Comparison of ENCODE assay signal across 27 cellular contexts in the genomic region with DNA sequence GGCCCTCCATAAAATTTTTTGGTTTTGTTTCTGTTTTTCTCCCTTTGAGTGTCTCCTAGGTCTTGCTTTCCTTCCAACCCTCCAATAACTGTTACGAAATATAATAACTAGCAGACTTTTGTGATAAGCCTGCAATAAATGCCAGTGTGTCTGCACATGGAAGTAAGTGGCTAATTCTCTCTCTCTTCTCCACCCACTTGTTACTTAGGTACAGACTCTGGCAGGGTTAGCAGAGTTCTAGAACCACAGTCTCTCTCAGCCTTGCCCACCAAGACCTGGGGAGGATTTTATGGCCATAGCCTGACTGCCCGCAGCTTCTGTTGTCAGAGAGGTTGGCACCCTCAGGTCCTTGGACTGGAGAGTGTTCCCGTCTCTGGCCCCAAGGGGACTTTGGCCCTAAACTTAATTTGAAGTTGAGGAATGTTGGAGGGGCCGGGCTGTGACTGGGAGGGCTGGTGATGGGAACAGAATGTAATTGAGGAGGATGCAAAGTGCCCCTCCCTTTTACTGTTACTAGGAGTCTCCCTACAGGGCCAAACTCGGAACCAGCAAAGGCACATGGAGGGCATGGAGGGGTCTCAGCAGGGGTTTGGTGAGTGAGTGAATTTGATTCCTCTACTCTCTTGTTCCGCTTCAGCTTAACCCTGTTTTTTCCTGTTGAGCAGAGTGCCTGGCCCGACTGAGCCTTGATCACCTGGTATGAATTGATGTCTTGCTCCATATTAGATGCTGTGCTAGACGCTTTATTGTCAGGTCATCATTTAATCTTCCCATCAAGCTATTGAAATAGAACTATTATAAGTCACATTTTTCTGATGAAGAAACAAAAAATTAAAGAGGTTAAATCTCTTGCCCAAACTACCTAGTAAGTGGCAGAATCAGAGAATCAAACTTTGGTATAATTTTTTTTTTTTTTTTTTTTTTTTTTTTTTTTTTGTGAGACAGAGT. TPM values are rescaled to one million over a fixed set of nuclear protein-coding genes. Genes with fewer than 3 reads are reported as not detected.
DNase-seq lines count a peak whose midpoint lies in the region; ATAC-seq and TF ChIP-seq lines count a peak whose summit lies in the region.
"Had no signal": no experiment of that assay in that cellular context is flagged by ENCODE, and none has a peak within 500 bp of the region (broad histone marks: within the 10 kb centered on the region; RNA-seq: fewer than 3 reads in every experiment).

No MANE protein-coding gene starts in this region.

- H3F3A ChIP-seq in GM23338 (replicated peaks; ENCODE audit: low read depth), result no peaks in the 10 kb centered on the region

- no peaks in the 10 kb centered on the region for H3K79me2 ChIP-seq in GM23338 (replicated peaks; ENCODE audit: insufficient read depth)
- H3K79me2 ChIP-seq in osteoblast (ENCODE audit: insufficient read depth, low read length), result no peaks in the 10 kb centered on the region

- CTCF ChIA-PET in activated CD4-positive, alpha-beta T cell treated with anti-CD3 and anti-CD28 coated beads, Interleukin-2, amount 10 ng/mL, durations not matched to agents 7 days and 5 days (lab: Charles Lee), result no interaction called here

- POLR2A ChIA-PET in activated CD4-positive, alpha-beta T cell treated with anti-CD3 and anti-CD28 coated beads, Interleukin-2, amount 10 ng/mL, durations not matched to agents 7 days and 5 days (lab: Charles Lee), result no interaction called here

- no peaks in the 10 kb centered on the region for H3K9me2 ChIP-seq in GM23338 (ENCODE audit: insufficient read depth)

- no peaks in the 10 kb centered on the region for H3K36me3 Mint-ChIP-seq in GM23338 (ENCODE audit: low read depth)
- no peaks in the 10 kb centered on the region for H3K36me3 Mint-ChIP-seq in activated CD4-positive, alpha-beta T cell treated with anti-CD3 and anti-CD28 coated beads, Interleukin-2, amount 10 ng/mL, durations not matched to agents 7 days and 5 days (ENCODE audit: low read depth)
- H3K36me3 Mint-ChIP-seq: CD8-positive, alpha-beta memory T cell; naive thymus-derived CD8-positive, alpha-beta T cell had no signal

- DNase-seq in GM23338 (ENCODE audit: low spot score) (peak; percentile 16), NCI-H226 (peak; percentile 38), fibroblast of peridontal ligament (ENCODE audit: extremely low read depth) (peak; percentile 6), osteoblast (ENCODE audit: insufficient read length, low spot score, missing footprints) (peak; percentile 14), head of caudate nucleus (no peak), upper lobe of right lung (no peak), putamen (ENCODE audit: low spot score) (no peak)
- DNase-seq in activated CD4-positive, alpha-beta T cell treated with anti-CD3 and anti-CD28 coated beads, Interleukin-2, amount 10 ng/mL, durations not matched to agents 7 days and 5 days, result no peak
- DNase-seq: activated CD4-positive, alpha-beta memory T cell treated with anti-CD3 and anti-CD28 coated beads, Interleukin-2, amount 10 ng/mL, durations not matched to agents 7 days and 5 days; activated gamma-delta T cell treated with Interleukin-2 at 50 U/mL for 16 hours; AML-193; CD8-positive, alpha-beta memory T cell; foreskin keratinocyte; hypothalamus; MG63; naive thymus-derived CD8-positive, alpha-beta T cell; NCI-H1694 treated with DMSO at 0.1 percent for 48 hours; NCI-H2171 treated with DMSO at 0.1 percent for 48 hours; NCI-H69; pancreas; stimulated activated naive CD8-positive, alpha-beta T cell treated with anti-CD3 and anti-CD28 coated beads, Interleukin-15, amount 100 ng/mL, for 72 hours; T1000; tibial artery had no signal

- H3K27ac Mint-ChIP-seq in GM23338, result no peak overlapping the region
- no peak overlapping the region for H3K27ac Mint-ChIP-seq in activated CD4-positive, alpha-beta T cell treated with anti-CD3 and anti-CD28 coated beads, Interleukin-2, amount 10 ng/mL, durations not matched to agents 7 days and 5 days
- H3K27ac Mint-ChIP-seq: activated CD4-positive, alpha-beta memory T cell treated with anti-CD3 and anti-CD28 coated beads, Interleukin-2, amount 10 ng/mL, durations not matched to agents 7 days and 5 days; CD8-positive, alpha-beta memory T cell; stimulated activated naive CD8-positive, alpha-beta T cell treated with anti-CD3 and anti-CD28 coated beads, Interleukin-15, amount 100 ng/mL, for 72 hours had no signal

- peaks cover 2% of the 10 kb centered on the region for H3K27me3 Mint-ChIP-seq in GM23338 (ENCODE audit: insufficient read depth, low read depth, poor library complexity)
- peaks cover 16% of the 10 kb centered on the region for H3K27me3 Mint-ChIP-seq in activated CD4-positive, alpha-beta T cell treated with anti-CD3 and anti-CD28 coated beads, Interleukin-2, amount 10 ng/mL, durations not matched to agents 7 days and 5 days

- H3K27ac ChIP-seq in GM23338 (ENCODE audit: low read depth) (no peak overlapping the region), osteoblast (ENCODE audit: low read depth, low read length) (no peak overlapping the region), upper lobe of right lung (no peak overlapping the region)
- H3K27ac ChIP-seq: coronary artery, foreskin keratinocyte, HL-60, pancreas, RWPE1, tibial artery had no signal

- H3K4me3 Mint-ChIP-seq in GM23338, result no peak overlapping the region
- H3K4me3 Mint-ChIP-seq in activated CD4-positive, alpha-beta T cell treated with anti-CD3 and anti-CD28 coated beads, Interleukin-2, amount 10 ng/mL, durations not matched to agents 7 days and 5 days, result no peak overlapping the region
- H3K4me3 Mint-ChIP-seq: activated CD4-positive, alpha-beta memory T cell treated with anti-CD3 and anti-CD28 coated beads, Interleukin-2, amount 10 ng/mL, durations not matched to agents 7 days and 5 days; CD8-positive, alpha-beta memory T cell; naive thymus-derived CD8-positive, alpha-beta T cell; stimulated activated naive CD8-positive, alpha-beta T cell treated with anti-CD3 and anti-CD28 coated beads, Interleukin-15, amount 100 ng/mL, for 72 hours had no signal

- no peak overlapping the region for H3K4me2 ChIP-seq in GM23338
- no peak overlapping the region for H3K4me2 ChIP-seq in osteoblast (ENCODE audit: insufficient read depth, low read length)

- H3K9me3 ChIP-seq in osteoblast (ENCODE audit: low read depth, low read length), result no peaks in the 10 kb centered on the region
- H3K9me3 ChIP-seq in upper lobe of right lung, result no peaks in the 10 kb centered on the region
- H3K9me3 ChIP-seq: MG63, pancreas, tibial artery had no signal

- TF ChIP-seq CTCF in GM23338 (conservative IDR thresholded peaks at IDR 0.05; ENCODE audit: low read depth in 2 of 2) (no peak), osteoblast (IDR thresholded peaks at IDR 0.05; ENCODE audit: extremely low read depth, low read depth, low read length) (no peak), upper lobe of right lung (IDR thresholded peaks at IDR 0.05) (no peak)

- peak; percentile 65 for ATAC-seq in GM23338
- no peak for ATAC-seq in upper lobe of right lung
- ATAC-seq: foreskin keratinocyte; GM12878; naive thymus-derived CD8-positive, alpha-beta T cell; pancreas; stimulated activated naive CD8-positive, alpha-beta T cell treated with anti-CD3 and anti-CD28 coated beads, Interleukin-15, amount 100 ng/mL, for 72 hours had no signal

- no peaks in the 10 kb centered on the region for H3K27me3 ChIP-seq in GM23338 (ENCODE audit: insufficient read depth)
- H3K27me3 ChIP-seq in osteoblast (ENCODE audit: insufficient read depth, low read length), result no peaks in the 10 kb centered on the region
- no peaks in the 10 kb centered on the region for H3K27me3 ChIP-seq in upper lobe of right lung
- H3K27me3 ChIP-seq: pancreas had no signal

- H3K4me1 ChIP-seq in GM23338 (ENCODE audit: insufficient read depth) (no peaks in the 10 kb centered on the region), osteoblast (ENCODE audit: insufficient read depth, low read length) (peaks cover 4% of the 10 kb centered on the region), upper lobe of right lung (no peaks in the 10 kb centered on the region)
- H3K4me1 ChIP-seq: foreskin keratinocyte, pancreas, tibial artery had no signal

- no peaks in the 10 kb centered on the region for H4K20me1 ChIP-seq in GM23338 (replicated peaks; ENCODE audit: insufficient read depth)
- H4K20me1 ChIP-seq in osteoblast (ENCODE audit: insufficient read depth, low read length), result no peaks in the 10 kb centered on the region

- H3K36me3 ChIP-seq in GM23338 (ENCODE audit: insufficient read depth) (no peaks in the 10 kb centered on the region), osteoblast (ENCODE audit: insufficient read depth, low read length) (no peaks in the 10 kb centered on the region), upper lobe of right lung (no peaks in the 10 kb centered on the region)
- H3K36me3 ChIP-seq: MG63, pancreas, tibial artery had no signal

- intact Hi-C loops in head of caudate nucleus (cut with DNase I), result no loop called here
- intact Hi-C loops in upper lobe of right lung (cut with DNase I), result no loop called here

- H2AFZ ChIP-seq in GM23338 (peak overlapping the region; percentile 90; the same call in 1 of the 2 replicates), osteoblast (ENCODE audit: low read length) (no peak overlapping the region)

- no peaks in the 10 kb centered on the region for H3K9me3 Mint-ChIP-seq in GM23338
- no peaks in the 10 kb centered on the region for H3K9me3 Mint-ChIP-seq in activated CD4-positive, alpha-beta T cell treated with anti-CD3 and anti-CD28 coated beads, Interleukin-2, amount 10 ng/mL, durations not matched to agents 7 days and 5 days
- H3K9me3 Mint-ChIP-seq: activated CD4-positive, alpha-beta memory T cell treated with anti-CD3 and anti-CD28 coated beads, Interleukin-2, amount 10 ng/mL, durations not matched to agents 7 days and 5 days; CD8-positive, alpha-beta memory T cell; naive thymus-derived CD8-positive, alpha-beta T cell; stimulated activated naive CD8-positive, alpha-beta T cell treated with anti-CD3 and anti-CD28 coated beads, Interleukin-15, amount 100 ng/mL, for 72 hours had no signal

- H3K4me3 ChIP-seq in GM23338, result no peak overlapping the region
- no peak overlapping the region for H3K4me3 ChIP-seq in osteoblast (ENCODE audit: insufficient read depth, low read length)
- H3K4me3 ChIP-seq in upper lobe of right lung, result no peak overlapping the region
- H3K4me3 ChIP-seq: coronary artery, GM12878, MG63, pancreas, tibial artery had no signal

- H3K4me1 Mint-ChIP-seq in GM23338, result no peaks in the 10 kb centered on the region
- H3K4me1 Mint-ChIP-seq in activated CD4-positive, alpha-beta T cell treated with anti-CD3 and anti-CD28 coated beads, Interleukin-2, amount 10 ng/mL, durations not matched to agents 7 days and 5 days, result no peaks in the 10 kb centered on the region
- H3K4me1 Mint-ChIP-seq: activated CD4-positive, alpha-beta memory T cell treated with anti-CD3 and anti-CD28 coated beads, Interleukin-2, amount 10 ng/mL, durations not matched to agents 7 days and 5 days; CD8-positive, alpha-beta memory T cell; naive thymus-derived CD8-positive, alpha-beta T cell; stimulated activated naive CD8-positive, alpha-beta T cell treated with anti-CD3 and anti-CD28 coated beads, Interleukin-15, amount 100 ng/mL, for 72 hours had no signal

RNA-seq across cellular contexts. Expression of a gene that starts 37.0 kb away (rescaled TPM):
- 14.9 and 18.6 TPM in 2 replicates for total RNA-seq in GM23338 (2014; rRNA removed; shearing (Covaris generic))
- polyA plus RNA-seq in GM23338 (2016; fragmentation: Nextera tagmentation; extraction: Ambion mirVana), result 6.5 and 6.9 TPM in 2 replicates
- 19.2 and 25.0 TPM in 2 replicates for total RNA-seq in osteoblast
- total RNA-seq in activated CD4-positive, alpha-beta T cell treated with anti-CD3 and anti-CD28 coated beads, Interleukin-2, amount 10 ng/mL, durations not matched to agents 7 days and 5 days, result 10 to 100 TPM; 31.1 to 32.0 TPM
- total RNA-seq in upper lobe of right lung, result 39.5 TPM

Comparison
In these comparisons a context has a peak if more than half of its experiments do, and no peak if none do; other contexts are left out.
1. DNase-seq: peak in GM23338 (single experiment), NCI-H226 (single experiment), fibroblast of peridontal ligament (single experiment) and osteoblast (single experiment); none in activated CD4-positive, alpha-beta T cell treated with anti-CD3 and anti-CD28 coated beads, Interleukin-2, amount 10 ng/mL, durations not matched to agents 7 days and 5 days (single experiment), head of caudate nucleus (0 of 42), upper lobe of right lung (single experiment) and putamen (single experiment).